9 cellular contexts compared by ENCODE assay signal in the genomic region with DNA sequence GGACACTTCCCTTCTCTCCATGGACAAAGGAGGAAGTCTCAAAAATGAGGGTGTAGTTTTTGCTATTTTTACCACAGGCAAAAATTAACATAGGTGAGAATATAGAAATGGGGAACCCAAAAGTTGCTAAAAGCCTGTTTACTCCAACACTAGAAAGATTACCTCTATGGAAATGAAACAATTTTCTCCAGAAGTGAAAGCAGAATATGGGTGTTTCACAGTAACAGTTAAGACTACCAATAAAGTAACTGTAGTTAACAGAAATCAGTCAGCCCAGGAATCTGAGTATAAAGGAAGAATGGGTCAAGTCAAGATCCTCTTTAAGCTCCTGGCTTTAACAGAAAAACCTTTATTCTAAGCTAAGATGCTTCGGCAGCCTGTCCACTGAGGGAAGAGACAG. TPM values are rescaled to one million over a fixed set of nuclear protein-coding genes. Genes with fewer than 3 reads are reported as not detected.
DNase-seq lines count a peak whose midpoint lies in the region; ATAC-seq lines count a peak whose summit lies in the region.
"Had no signal": no experiment of that assay in that cellular context is flagged by ENCODE, and none has a peak within 500 bp of the region (broad histone marks: within the 10 kb centered on the region; RNA-seq: fewer than 3 reads in every experiment).

No MANE protein-coding gene starts in this region.

- peak; percentile 33 to 36 for ATAC-seq in activated CD4-positive, CD25-positive, alpha-beta regulatory T cell treated with anti-CD3 and anti-CD28 coated beads, Interleukin-2, amount 50 U/mL, for 24 hours
- ATAC-seq in HG02938 (IDR thresholded peaks at IDR 0.05; ENCODE audit: unreplicated experiment), result no peak

- peaks cover 48 to 68% (median 62%) of the 10 kb centered on the region in 3 donors for H3K4me1 ChIP-seq in skeletal muscle tissue (ENCODE audit: control insufficient read depth in 3 of 3, insufficient read depth in 3 of 3, low read length in 3 of 3)

- peak overlapping the region in 2 of 3 donors; percentile 17 to 32 for H3K4me3 ChIP-seq in skeletal muscle tissue (ENCODE audit: low read length in 3 of 3)

- H3K36me3 ChIP-seq in skeletal muscle tissue (ENCODE audit: control insufficient read depth in 3 of 3, insufficient read depth in 3 of 3, low read length in 3 of 3), result peaks cover 12 to 19% (median 14%) of the 10 kb centered on the region in 3 donors

- no peaks in the 10 kb centered on the region for H3K9me3 ChIP-seq in skeletal muscle tissue (ENCODE audit: control insufficient read depth in 3 of 3, low read length in 3 of 3)

- DNase-seq in activated CD4-positive, CD25-positive, alpha-beta regulatory T cell (lab: John Stamatoyannopoulos, UW), result no peak
- DNase-seq in SIG-M5 (lab: John Stamatoyannopoulos, UW) (peak; percentile 37), epithelial cell of prostate (ENCODE audit: low read depth, low spot score) (no peak), RPMI8226 (no peak), NCI-H748 treated with DMSO at 0.1 percent for 48 hours (lab: John Stamatoyannopoulos, UW) (no peak)

- H3K27ac ChIP-seq in epithelial cell of prostate (peak overlapping the region; percentile 91), skeletal muscle tissue (ENCODE audit: low read depth, low read length) (no peak overlapping the region)
- H3K27ac ChIP-seq: HL-60 had no signal

- no peaks in the 10 kb centered on the region for H3K27me3 ChIP-seq in skeletal muscle tissue (ENCODE audit: control insufficient read depth in 3 of 3, insufficient read depth in 3 of 3, low read length in 3 of 3)

- H3K9ac ChIP-seq in skeletal muscle tissue (ENCODE audit: low read depth in 1 of 3, low read length in 3 of 3), result no peak overlapping the region

RNA-seq across cellular contexts. Expression of a gene that starts 9.3 kb away (rescaled TPM):
- total RNA-seq in skeletal muscle tissue, result 136 TPM
